25 cellular contexts compared by ENCODE assay signal in genomic region chr17:78063489-78063888, GRCh38.
"Had no signal": no experiment of that assay in that cellular context is flagged by ENCODE, and none has a peak within 500 bp of the region (broad histone marks: within the 10 kb centered on the region; RNA-seq: fewer than 3 reads in every experiment).

No MANE protein-coding gene starts in this region.

- H3K4me3 Mint-ChIP-seq: activated CD4-positive, alpha-beta T cell treated with anti-CD3 and anti-CD28 coated beads, Interleukin-2, amount 10 ng/mL, durations not matched to agents 24 days and 14 days; brain; central memory CD8-positive, alpha-beta T cell; T-cell had no signal

- H3K27me3 Mint-ChIP-seq: activated CD4-positive, alpha-beta T cell treated with anti-CD3 and anti-CD28 coated beads, Interleukin-2, amount 10 ng/mL, durations not matched to agents 24 days and 14 days; central memory CD8-positive, alpha-beta T cell; T-cell had no signal

- H3K9me3 Mint-ChIP-seq: activated CD4-positive, alpha-beta T cell treated with anti-CD3 and anti-CD28 coated beads, Interleukin-2, amount 10 ng/mL, durations not matched to agents 24 days and 14 days; brain; central memory CD8-positive, alpha-beta T cell; T-cell had no signal

- ATAC-seq: K562, Panc1, Right ventricle myocardium inferior, T-cell had no signal

- H3K27ac Mint-ChIP-seq: activated CD4-positive, alpha-beta T cell treated with anti-CD3 and anti-CD28 coated beads, Interleukin-2, amount 10 ng/mL, durations not matched to agents 24 days and 14 days had no signal

- FAIRE-seq: astrocyte, K562 had no signal

- H3K27ac ChIP-seq: SK-N-MC, WERI-Rb-1 had no signal

- DNase-seq: activated CD4-positive, alpha-beta T cell treated with anti-CD3 and anti-CD28 coated beads, Interleukin-2, amount 10 ng/mL, durations not matched to agents 24 days and 14 days; activated CD4-positive, alpha-beta T cell treated with anti-CD3 and anti-CD28 coated beads, Interleukin-2, amount 50 U/mL, for 48 hours; activated CD8-positive, alpha-beta memory T cell treated with anti-CD3 and anti-CD28 coated beads, Interleukin-2, amount 50 U/mL, for 4 hours; activated T-cell treated with anti-CD3 and anti-CD28 coated beads, Interleukin-2, amount 50 U/mL, for 48 hours; amniotic stem cell; Karpas-422; MM.1S; NCI-H1105; NCI-H1436; NCI-H1694 treated with DMSO at 0.1 percent for 48 hours; NCI-H2029 treated with DMSO at 0.1 percent for 48 hours; NCI-H345; NCI-H510A; NCI-H526 treated with DMSO at 0.1 percent for 48 hours; RPMI8226; T-cell; T1000 had no signal

- H3K4me3 ChIP-seq: K562, SK-N-MC had no signal
